In genomic region chr12:86247871-86248270, GRCh38 we compare ENCODE assay signal across 24 cellular contexts.
"Had no signal": no experiment of that assay in that cellular context is flagged by ENCODE, and none has a peak within 500 bp of the region (broad histone marks: within the 10 kb centered on the region; RNA-seq: fewer than 3 reads in every experiment).

No MANE protein-coding gene starts in this region.

- H3K9me3 ChIP-seq: ovary, psoas muscle, right lobe of liver, sigmoid colon, stomach, thoracic aorta, tibial artery, transverse colon, upper lobe of right lung, uterus had no signal

- H3K27ac ChIP-seq: neural progenitor cell, ovary, parathyroid adenoma, psoas muscle, right lobe of liver, sigmoid colon, stomach, thoracic aorta, tibial artery, transverse colon, upper lobe of right lung, uterus had no signal

- H3K4me3 ChIP-seq: neural progenitor cell, ovary, psoas muscle, right lobe of liver, sigmoid colon, stomach, thoracic aorta, tibial artery, transverse colon, upper lobe of right lung, uterus had no signal

- ATAC-seq: natural killer cell; psoas muscle; right cardiac atrium; right lobe of liver; stimulated activated effector memory CD8-positive, alpha-beta T cell treated with anti-CD3 and anti-CD28 coated beads, Interleukin-12 subunit alpha, Interleukin-12 subunit beta, amount 100 ng/mL, for 72 hours; stimulated activated naive B cell treated with anti-CD40 and anti-IgM and Interleukin-4, amounts not matched to agents 10 μg/mL and 1 μg/mL and 100 μg/mL, for 72 hours; upper lobe of right lung had no signal

- DNase-seq: natural killer cell; occipital lobe; ovary; posterior cingulate gyrus; psoas muscle; right cardiac atrium; right lobe of liver; sigmoid colon; small intestine; stimulated activated CD4-positive, alpha-beta T cell treated with anti-CD3 and anti-CD28 coated beads, Interleukin-15, amount 100 ng/mL, for 24 hours; stimulated activated CD4-positive, alpha-beta T cell treated with anti-CD3 and anti-CD28 coated beads, Interleukin-2, amount 100 ng/mL, for 24 hours; stimulated activated CD4-positive, alpha-beta T cell treated with anti-CD3 and anti-CD28 coated beads, Interleukin-2, amount 100 ng/mL, for 48 hours; stimulated activated CD4-positive, alpha-beta T cell treated with anti-CD3 and anti-CD28 coated beads, Interleukin-4, amount 100 ng/mL, for 24 hours; stimulated activated naive B cell treated with anti-CD40 and anti-IgM and Interleukin-4, amounts not matched to agents 10 μg/mL and 1 μg/mL and 100 μg/mL, for 72 hours; stimulated activated naive CD4-positive, alpha-beta T cell treated with Interleukin-2 at 50 U/mL for 16 hours; stomach; tibial artery; transverse colon; upper lobe of right lung; uterus had no signal

- H3K9ac ChIP-seq: neural progenitor cell, parathyroid adenoma had no signal

- H3K27me3 ChIP-seq: neural progenitor cell, ovary, right lobe of liver, sigmoid colon, stomach, tibial artery, transverse colon, upper lobe of right lung, uterus had no signal

- H3K36me3 ChIP-seq: neural progenitor cell, ovary, right lobe of liver, sigmoid colon, stomach, thoracic aorta, tibial artery, transverse colon, upper lobe of right lung, uterus had no signal

- H3K4me1 ChIP-seq: neural progenitor cell, parathyroid adenoma, psoas muscle, right lobe of liver, sigmoid colon, stomach, tibial artery, transverse colon, upper lobe of right lung, uterus had no signal

- H3K4me2 ChIP-seq: neural progenitor cell had no signal
